Comparison of ENCODE assay signal across 20 cellular contexts in genomic region chr5:158340608-158341007, GRCh38.
DNase-seq lines count a peak whose midpoint lies in the region; ATAC-seq and TF ChIP-seq lines count a peak whose summit lies in the region.
"Had no signal": no experiment of that assay in that cellular context is flagged by ENCODE, and none has a peak within 500 bp of the region (broad histone marks: within the 10 kb centered on the region; RNA-seq: fewer than 3 reads in every experiment).

No MANE protein-coding gene starts in this region.

- H3K27ac ChIP-seq in heart left ventricle = no peak overlapping the region
- no peak overlapping the region for H3K27ac ChIP-seq in coronary artery
- H3K27ac ChIP-seq: 22Rv1; BLaER1 treated with 17β-estradiol and CSF1 and Interleukin-3, amounts not matched to agents 10 nM and 100 nM had no signal

- TF ChIP-seq POLR2A in heart left ventricle (IDR thresholded peaks at IDR 0.05) = no peak

- H3K4me1 ChIP-seq in heart left ventricle = no peaks in the 10 kb centered on the region
- H3K4me1 ChIP-seq: BE2C had no signal

- H3K9me3 ChIP-seq in heart left ventricle = peaks cover 0 to 26% (median 6%) of the 10 kb centered on the region in 12 donors
- H3K9me3 ChIP-seq: BE2C had no signal

- no peak for DNase-seq in Right ventricle myocardium inferior (ENCODE audit: missing footprints)
- no peak for DNase-seq in heart left ventricle
- DNase-seq in NCI-H226 = peak; percentile 2
- peak; percentile 25 for DNase-seq in fibroblast of peridontal ligament (ENCODE audit: extremely low read depth)
- no peak for DNase-seq in coronary artery (ENCODE audit: low spot score)
- DNase-seq in AG08395 (ENCODE audit: low spot score) = no peak
- DNase-seq: AML-193; BE2C; CD4-positive, alpha-beta T cell; CD8-positive, alpha-beta memory T cell; DMS 273 treated with DMSO at 0.1 percent for 48 hours; DMS79; EL; GDM1; H9 had no signal

- WGBS in heart left ventricle, 4 donors = 58 to 75% (median 70%) methylated on average over 1 of the region's 1 CpG

- no peaks in the 10 kb centered on the region for H3K36me3 ChIP-seq in heart left ventricle
- H3K36me3 ChIP-seq: BE2C had no signal

- intact Hi-C loops in Right ventricle myocardium inferior (cut with DNase I) (no loop called here), heart left ventricle (cut with DNase I) (no loop called here)

- peak; percentile 56 for ATAC-seq in Right ventricle myocardium inferior
- ATAC-seq in heart left ventricle = no peak
- ATAC-seq: GM12878, GM23338, HCT116 had no signal

- no peak for TF ChIP-seq CTCF in heart left ventricle (IDR thresholded peaks at IDR 0.05)
- no peak for TF ChIP-seq CTCF in coronary artery (IDR thresholded peaks at IDR 0.05)

- H3K4me3 ChIP-seq in heart left ventricle (no peak overlapping the region), coronary artery (no peak overlapping the region)
- H3K4me3 ChIP-seq: BLaER1 treated with 17β-estradiol and CSF1 and Interleukin-3, amounts not matched to agents 10 nM and 100 nM; GM12878; GM23338 had no signal

- no peaks in the 10 kb centered on the region for H3K27me3 ChIP-seq in heart left ventricle
- H3K27me3 ChIP-seq: BE2C; BLaER1 treated with 17β-estradiol and CSF1 and Interleukin-3, amounts not matched to agents 10 nM and 100 nM had no signal

Comparison
In these comparisons a context has a peak if more than half of its experiments do, and no peak if none do; other contexts are left out.
1. DNase-seq: peak in NCI-H226 (single experiment) and fibroblast of peridontal ligament (single experiment); none in Right ventricle myocardium inferior (single experiment), heart left ventricle (0 of 5), coronary artery (single experiment) and AG08395 (single experiment).